Comparison of ENCODE assay signal across 8 cellular contexts in the genomic region with DNA sequence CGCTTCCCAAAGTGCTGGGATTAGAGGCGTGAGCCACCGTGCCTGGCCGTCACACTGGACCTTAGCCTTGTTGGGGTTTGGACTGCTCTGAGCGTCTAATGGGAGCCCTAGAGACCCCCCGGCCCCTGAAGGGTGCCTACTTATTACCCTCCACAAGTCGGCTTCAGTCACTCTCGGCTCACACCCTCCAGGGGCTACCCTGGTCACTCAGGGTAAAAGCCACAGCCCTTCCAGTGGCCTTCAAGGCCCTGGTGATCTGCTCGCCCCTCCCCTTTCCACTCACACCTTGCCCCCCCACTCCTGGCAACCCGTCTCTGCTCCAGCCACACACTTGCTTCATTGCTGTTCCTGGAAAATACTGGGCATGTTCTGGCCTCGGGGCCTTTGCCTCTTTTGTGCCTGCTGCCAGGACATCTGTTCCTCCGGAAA. TPM values are rescaled to one million over a fixed set of nuclear protein-coding genes. Genes with fewer than 3 reads are reported as not detected.
DNase-seq lines count a peak whose midpoint lies in the region; ATAC-seq, FAIRE-seq and TF ChIP-seq lines count a peak whose summit lies in the region.

No MANE protein-coding gene starts in this region.

- no peaks in the 10 kb centered on the region for H3K36me3 ChIP-seq in CD8-positive, alpha-beta memory T cell (ENCODE audit: insufficient read depth, low read length)
- H3K36me3 ChIP-seq in mesenchymal stem cell (ENCODE audit: control insufficient read depth in 1 of 2, insufficient read depth in 2 of 2, low read depth in 1 of 2, low read length in 2 of 2): no peaks in the 10 kb centered on the region

- peak overlapping the region; percentile 84 for H3K9ac ChIP-seq in mesenchymal stem cell (ENCODE audit: low read length)

- no peak overlapping the region for H3K23ac ChIP-seq in mesenchymal stem cell (ENCODE audit: low read length in 2 of 2)

- no peaks in the 10 kb centered on the region for H3K79me1 ChIP-seq in mesenchymal stem cell (replicated peaks; ENCODE audit: low read length, poor library complexity, severe bottlenecking)

- H2AK5ac ChIP-seq in mesenchymal stem cell (ENCODE audit: low read length, severe bottlenecking): no peak overlapping the region

- peaks cover 0 to 13% (median 0%) of the 10 kb centered on the region in 3 donors for H3K36me3 Mint-ChIP-seq in CD8-positive, alpha-beta memory T cell
- no peaks in the 10 kb centered on the region for H3K36me3 Mint-ChIP-seq in brain

- peaks cover 0 to 13% of the 10 kb centered on the region in 2 donors for H3K27me3 Mint-ChIP-seq in CD8-positive, alpha-beta memory T cell
- peaks cover 2% of the 10 kb centered on the region for H3K27me3 Mint-ChIP-seq in brain

- peak overlapping the region; percentile 80 for H3K4me3 ChIP-seq in CD8-positive, alpha-beta memory T cell (ENCODE audit: low read length)
- peak overlapping the region; percentile 61 for H3K4me3 ChIP-seq in Jurkat, Clone E6-1 (ENCODE audit: low read length)
- H3K4me3 ChIP-seq in mesenchymal stem cell (ENCODE audit: insufficient read depth in 1 of 2, low read depth in 1 of 2, low read length in 2 of 2): peak overlapping the region in 1 of 2 experiments; percentile 81

- peak in 1 of 5 donors; percentile 66 for DNase-seq in CD8-positive, alpha-beta memory T cell
- DNase-seq in Jurkat, Clone E6-1 (ENCODE audit: low read depth, low spot score): no peak
- DNase-seq in mesenchymal stem cell: peak; percentile 8
- DNase-seq in HCEC 1CT: no peak
- no peak for DNase-seq in frontal cortex (ENCODE audit: low spot score in 2 of 2)

- no peak for TF ChIP-seq CTCF in brain (conservative IDR thresholded peaks at IDR 0.05)

- no peak overlapping the region for H2BK5ac ChIP-seq in mesenchymal stem cell (ENCODE audit: low read depth, low read length, poor library complexity, severe bottlenecking)

- CTCF ChIA-PET in CD8-positive, alpha-beta memory T cell (lab: Charles Lee): interaction anchor here (0.9 to 8.2 kb wide), 9 partner anchors 9 to 178 kb away, joined by 3 to 81 read pairs (median 11); a partner anchor contains a TSS

- ATAC-seq in HG03565 (IDR thresholded peaks at IDR 0.05; ENCODE audit: unreplicated experiment): no peak
- ATAC-seq in GM19395 (IDR thresholded peaks at IDR 0.05; ENCODE audit: unreplicated experiment): no peak

- no peak overlapping the region for H2BK15ac ChIP-seq in mesenchymal stem cell (ENCODE audit: low read depth, poor library complexity, severe bottlenecking)

- H3K18ac ChIP-seq in mesenchymal stem cell (ENCODE audit: low read depth in 1 of 2, low read length in 2 of 2): no peak overlapping the region

- peak overlapping the region; percentile 100 for H3K27ac Mint-ChIP-seq in CD8-positive, alpha-beta memory T cell
- H3K27ac Mint-ChIP-seq in brain: peak overlapping the region; percentile 39 to 86 (median 78)

- peaks cover 34 to 41% (median 34%) of the 10 kb centered on the region in 3 donors for H3K4me1 Mint-ChIP-seq in CD8-positive, alpha-beta memory T cell
- peaks cover 19% of the 10 kb centered on the region for H3K4me1 Mint-ChIP-seq in brain

- POLR2A ChIA-PET in CD8-positive, alpha-beta memory T cell (lab: Charles Lee): interaction anchor here (0.7 to 2.6 kb wide), 7 partner anchors 44 to 133 kb away, joined by 3 to 54 read pairs (median 5); a partner anchor contains a TSS

- H3K4me2 ChIP-seq in mesenchymal stem cell (ENCODE audit: low read length, poor library complexity, severe bottlenecking): no peak overlapping the region

- no peak overlapping the region for H3K4ac ChIP-seq in mesenchymal stem cell (ENCODE audit: low read depth in 1 of 2, low read length in 2 of 2)

- no peak overlapping the region for H2BK120ac ChIP-seq in mesenchymal stem cell (ENCODE audit: low read depth, low read length)

- H3K4me3 Mint-ChIP-seq in CD8-positive, alpha-beta memory T cell: peak overlapping the region; percentile 96 to 99 (median 97)
- peak overlapping the region; percentile 26 to 89 (median 87) for H3K4me3 Mint-ChIP-seq in brain

- H3K27me3 ChIP-seq in CD8-positive, alpha-beta memory T cell (ENCODE audit: insufficient read depth, low read length, poor library complexity, severe bottlenecking): no peaks in the 10 kb centered on the region
- H3K27me3 ChIP-seq in mesenchymal stem cell (ENCODE audit: control insufficient read depth in 1 of 2, insufficient read depth in 1 of 2, low read length in 2 of 2): no peaks in the 10 kb centered on the region

- peak overlapping the region; percentile 47 for H4K8ac ChIP-seq in mesenchymal stem cell (ENCODE audit: low read length)

- FAIRE-seq in frontal cortex (lab: Jason Lieb, UNC): no peak

- no peaks in the 10 kb centered on the region for H3K9me3 ChIP-seq in CD8-positive, alpha-beta memory T cell (ENCODE audit: low read length)
- H3K9me3 ChIP-seq in mesenchymal stem cell (ENCODE audit: control insufficient read depth, low read length): no peaks in the 10 kb centered on the region

- no peak overlapping the region for H3K14ac ChIP-seq in mesenchymal stem cell (ENCODE audit: low read length in 2 of 2)

- H2BK12ac ChIP-seq in mesenchymal stem cell (ENCODE audit: low read length in 2 of 2): no peak overlapping the region

- no peak overlapping the region for H4K91ac ChIP-seq in mesenchymal stem cell (ENCODE audit: low read length)

- WGBS in mesenchymal stem cell: 73% methylated on average over 12 of the region's 12 CpGs

- H3K27ac ChIP-seq in CD8-positive, alpha-beta memory T cell (ENCODE audit: low read depth, low read length): peak overlapping the region; percentile 100
- no peak overlapping the region for H3K27ac ChIP-seq in mesenchymal stem cell (ENCODE audit: low read length, poor library complexity, severe bottlenecking)

- H2AFZ ChIP-seq in mesenchymal stem cell (ENCODE audit: low read depth, low read length): no peak overlapping the region

- H3K9me3 Mint-ChIP-seq in CD8-positive, alpha-beta memory T cell: no peaks in the 10 kb centered on the region
- peaks cover 0 to 3% (median 0%) of the 10 kb centered on the region in 5 experiments for H3K9me3 Mint-ChIP-seq in brain

- H3K4me1 ChIP-seq in CD8-positive, alpha-beta memory T cell (ENCODE audit: insufficient read depth, low read length): peaks cover 37% of the 10 kb centered on the region
- H3K4me1 ChIP-seq in mesenchymal stem cell (ENCODE audit: control insufficient read depth, insufficient read depth, low read depth, low read length): peaks cover 11% of the 10 kb centered on the region

RNA-seq across cellular contexts. Expression of a gene that starts 3.6 kb away (rescaled TPM):
- 1 to 10 TPM; 1.8 to 2.5 TPM for total RNA-seq in CD8-positive, alpha-beta memory T cell
- polyA plus RNA-seq in CD8-positive, alpha-beta memory T cell: 6.5 TPM
- 4.2 TPM for polyA plus RNA-seq in Jurkat, Clone E6-1 (2012; ENCODE audit: insufficient read depth, insufficient read length)
- 7.6 TPM for polyA plus RNA-seq in brain (ENCODE audit: insufficient read depth, low read depth, low replicate concordance)
- polyA plus RNA-seq in mesenchymal stem cell (2013, experiment 1 of 2): 0.35 TPM
- polyA plus RNA-seq in mesenchymal stem cell (2013, experiment 2 of 2): 0.44 TPM
- total RNA-seq in frontal cortex: 3.3 TPM

RNA-seq across cellular contexts. Expression of a gene that starts 39.5 kb away (rescaled TPM):
- 10 to 100 TPM; 12.5 to 15.2 TPM for total RNA-seq in CD8-positive, alpha-beta memory T cell
- polyA plus RNA-seq in CD8-positive, alpha-beta memory T cell: 3.9 TPM
- polyA plus RNA-seq in Jurkat, Clone E6-1 (2012; ENCODE audit: insufficient read depth, insufficient read length): 11.2 TPM
- polyA plus RNA-seq in brain (ENCODE audit: insufficient read depth, low read depth, low replicate concordance): 3.7 TPM
- 13.2 TPM for polyA plus RNA-seq in mesenchymal stem cell (2013, experiment 1 of 2)
- 13.3 TPM for polyA plus RNA-seq in mesenchymal stem cell (2013, experiment 2 of 2)
- total RNA-seq in frontal cortex: 8.6 TPM

RNA-seq across cellular contexts. Expression of a gene that starts 46.7 kb away (rescaled TPM):
- total RNA-seq in CD8-positive, alpha-beta memory T cell: 10 to 100 TPM; 61.9 to 64.7 TPM
- 237 TPM for polyA plus RNA-seq in CD8-positive, alpha-beta memory T cell
- polyA plus RNA-seq in Jurkat, Clone E6-1 (2012; ENCODE audit: insufficient read depth, insufficient read length): 28.3 TPM
- 40.4 TPM for polyA plus RNA-seq in brain (ENCODE audit: insufficient read depth, low read depth, low replicate concordance)
- 31.8 TPM for polyA plus RNA-seq in mesenchymal stem cell (2013, experiment 1 of 2)
- 32.0 TPM for polyA plus RNA-seq in mesenchymal stem cell (2013, experiment 2 of 2)
- total RNA-seq in frontal cortex: 1.6 TPM

Comparison
In these comparisons a context has a peak if more than half of its experiments do, and no peak if none do; other contexts are left out.
1. RNA of a gene that starts 46.7 kb away (total RNA-seq): 61.9 to 64.7 TPM in CD8-positive, alpha-beta memory T cell; 1.6 TPM in frontal cortex (single experiment); every median in the first group is over 10 times any median in the second.